Comparison of ENCODE assay signal across 7 cellular contexts in genomic region chr16:71882505-71883192, GRCh38.
DNase-seq lines count a peak whose midpoint lies in the region; ATAC-seq and TF ChIP-seq lines count a peak whose summit lies in the region.

No MANE protein-coding gene starts in this region.

- H3K27me3 ChIP-seq in WERI-Rb-1 (ENCODE audit: insufficient read depth, low read depth, severe bottlenecking) = no peaks in the 10 kb centered on the region

- H3K9me3 ChIP-seq in WERI-Rb-1 (ENCODE audit: severe bottlenecking) = no peaks in the 10 kb centered on the region

- H3K4me3 ChIP-seq in WERI-Rb-1 (ENCODE audit: low read depth, low read length) (peak overlapping the region; percentile 98), cardiac fibroblast (replicated peaks in 1 of 2; ENCODE audit: low read depth in 2 of 2, low read length in 2 of 2) (peak overlapping the region; percentile 76 to 78)

- DNase-seq in NCI-H2107 treated with DMSO at 0.1 percent for 48 hours (lab: John Stamatoyannopoulos, UW; ENCODE audit: unreplicated experiment) (peak; percentile 78), WERI-Rb-1 (peak; percentile 76), cardiac fibroblast (ENCODE audit: low read depth in 2 of 2) (peak; percentile 79 to 87), inferior parietal cortex (ENCODE audit: extremely low spot score) (peak; percentile 89), smooth muscle cell of the brain vasculature (ENCODE audit: low read depth, low spot score) (peak; percentile 45)

- peak overlapping the region; percentile 99 for H3K27ac ChIP-seq in WERI-Rb-1

- peaks cover 40% of the 10 kb centered on the region for H3K36me3 ChIP-seq in WERI-Rb-1

- peak; percentile 31 for ATAC-seq in HG02759 (IDR thresholded peaks at IDR 0.05; ENCODE audit: unreplicated experiment)

- TF ChIP-seq CTCF in GM12872 (IDR thresholded peaks at IDR 0.05; ENCODE audit: insufficient read depth, low read depth, low read length) (peak; percentile 84), WERI-Rb-1 (IDR thresholded peaks at IDR 0.05; ENCODE audit: low read depth, low read length) (peak; percentile 71), cardiac fibroblast (IDR thresholded peaks at IDR 0.05; ENCODE audit: low read depth, low read length) (peak; percentile 94)

Comparison
In these comparisons a context has a peak if more than half of its experiments do, and no peak if none do; other contexts are left out.
1. Peak in every context shown above with its lines: DNase-seq, ATAC-seq, H3K4me3 ChIP-seq and H3K27ac ChIP-seq.